Comparison of ENCODE assay signal across 4 cellular contexts in the genomic region with DNA sequence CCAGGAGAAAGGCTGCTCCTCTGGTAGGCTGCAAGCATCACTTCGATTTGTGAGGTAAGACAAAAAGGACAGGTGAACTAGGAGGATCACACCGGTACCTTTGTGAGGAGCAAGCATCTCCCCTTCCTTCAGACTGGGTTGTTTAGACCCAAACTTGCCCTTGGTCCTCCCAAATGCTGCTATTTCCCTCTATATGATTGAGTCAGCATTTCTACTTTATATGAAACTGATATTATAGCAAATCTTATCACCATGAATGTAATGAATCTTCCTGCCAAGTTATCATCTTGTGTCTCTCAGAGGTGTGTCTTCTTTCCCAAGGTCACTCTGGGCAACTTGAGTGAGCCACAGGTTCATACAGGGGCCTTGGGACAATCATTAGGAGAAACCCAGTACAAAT.
TF ChIP-seq lines count a peak whose summit lies in the region.

No MANE protein-coding gene starts in this region.

TF ChIP-seq in HepG2, 621 proteins besides CTCF, POLR2A, EP300 and RAD21:
- peak; percentile 58; the same call in 1 of the 2 replicates for TF ChIP-seq MAFF (IDR thresholded peaks at IDR 0.05; ENCODE audit: low read depth, low read length)
- peak; percentile 43 to 62; a peak in 3 of 4 replicates for TF ChIP-seq MAFK (conservative IDR thresholded peaks at IDR 0.05 in 1 of 2, IDR thresholded peaks at IDR 0.05 in 1 of 2; ENCODE audit: low read length in 2 of 2)
- TF ChIP-seq, protein P1, sequence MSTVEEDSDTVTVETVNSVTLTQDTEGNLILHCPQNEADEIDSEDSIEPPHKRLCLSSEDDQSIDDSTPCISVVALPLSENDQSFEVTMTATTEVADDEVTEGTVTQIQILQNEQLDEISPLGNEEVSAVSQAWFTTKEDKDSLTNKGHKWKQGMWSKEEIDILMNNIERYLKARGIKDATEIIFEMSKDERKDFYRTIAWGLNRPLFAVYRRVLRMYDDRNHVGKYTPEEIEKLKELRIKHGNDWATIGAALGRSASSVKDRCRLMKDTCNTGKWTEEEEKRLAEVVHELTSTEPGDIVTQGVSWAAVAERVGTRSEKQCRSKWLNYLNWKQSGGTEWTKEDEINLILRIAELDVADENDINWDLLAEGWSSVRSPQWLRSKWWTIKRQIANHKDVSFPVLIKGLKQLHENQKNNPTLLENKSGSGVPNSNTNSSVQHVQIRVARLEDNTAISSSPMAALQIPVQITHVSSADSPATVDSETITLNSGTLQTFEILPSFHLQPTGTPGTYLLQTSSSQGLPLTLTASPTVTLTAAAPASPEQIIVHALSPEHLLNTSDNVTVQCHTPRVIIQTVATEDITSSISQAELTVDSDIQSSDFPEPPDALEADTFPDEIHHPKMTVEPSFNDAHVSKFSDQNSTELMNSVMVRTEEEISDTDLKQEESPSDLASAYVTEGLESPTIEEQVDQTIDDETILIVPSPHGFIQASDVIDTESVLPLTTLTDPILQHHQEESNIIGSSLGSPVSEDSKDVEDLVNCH (CRISPR knock-in tag; IDR thresholded peaks at IDR 0.05) = no peak

TF ChIP-seq in A549, 52 proteins besides CTCF, POLR2A, EP300 and RAD21:
- peak; percentile 36 for TF ChIP-seq MAFK (IDR thresholded peaks at IDR 0.05; ENCODE audit: partially characterized antibody)
- TF ChIP-seq BHLHE40 (IDR thresholded peaks at IDR 0.05; ENCODE audit: low read depth, low read length) = no peak

TF ChIP-seq in IMR-90, 13 proteins besides CTCF, POLR2A, EP300 and RAD21:
- TF ChIP-seq BHLHE40 (IDR thresholded peaks at IDR 0.05; ENCODE audit: low read depth, low read length) = no peak
- peak; percentile 45 for TF ChIP-seq MAFK (IDR thresholded peaks at IDR 0.05; ENCODE audit: low read depth, low read length)

TF ChIP-seq in K562, 482 proteins besides CTCF, POLR2A, EP300 and RAD21:
- TF ChIP-seq DNMT1 (IDR thresholded peaks at IDR 0.05) (no peak), ZNF316 (IDR thresholded peaks at IDR 0.05) (0 out of 2 replicates have a peak, but pooled peaks have one; percentile 20)
